In the genomic region with DNA sequence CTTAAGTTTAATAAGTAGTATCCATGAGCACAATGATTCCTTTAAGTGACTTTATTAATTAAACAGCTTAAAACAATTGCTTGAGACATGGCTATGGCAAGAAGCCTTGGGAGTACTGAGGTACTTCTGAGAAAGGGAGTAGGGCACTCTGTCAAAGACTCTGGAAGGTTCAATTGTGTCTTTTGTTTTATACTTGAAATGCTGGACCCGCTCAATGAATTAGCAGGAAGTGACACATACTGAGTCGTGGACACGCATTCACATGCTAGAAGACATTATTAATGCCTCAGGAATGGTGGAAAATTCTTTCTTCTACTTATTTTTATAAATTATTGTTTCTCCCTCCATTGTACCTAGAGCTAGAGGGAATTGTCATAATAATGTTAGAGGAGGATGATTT, we compare ENCODE assay signal across 11 cellular contexts.
A peak's percentile ranks its signal among the peaks of the same experiment; 100 is the strongest.
DNase-seq lines count a peak whose midpoint lies in the region; ATAC-seq and TF ChIP-seq lines count a peak whose summit lies in the region.
"Had no signal": no experiment of that assay in that cellular context is flagged by ENCODE, and none has a peak within 500 bp of the region (broad histone marks: within the 10 kb centered on the region; RNA-seq: fewer than 3 reads in every experiment).

No MANE protein-coding gene starts in this region.

- H3K36me3 Mint-ChIP-seq in chondrocyte (ENCODE audit: low read depth) (peaks cover 4% of the 10 kb centered on the region), WTC11 (peaks cover 33% of the 10 kb centered on the region), Caco-2 (ENCODE audit: insufficient read depth, unreplicated experiment) (no peaks in the 10 kb centered on the region)
- H3K36me3 Mint-ChIP-seq: CD14-positive monocyte had no signal

- BruUV-seq in Caco-2 (replicated peaks; lab: Mats Ljungman, UMichigan) = no TSS peak

- peak; percentile 41 for DNase-seq in AG09309 (ENCODE audit: low read depth)
- peak; percentile 84 for DNase-seq in LHCN-M2 (ENCODE audit: low read depth)
- DNase-seq in chondrocyte (ENCODE audit: low spot score) = no peak
- DNase-seq in kidney glomerular epithelial cell (lab: John Stamatoyannopoulos, UW) = peak; percentile 65
- no peak for DNase-seq in activated naive CD4-positive, alpha-beta T cell (lab: John Stamatoyannopoulos, UW)
- no peak for DNase-seq in WTC11 (ENCODE audit: low spot score)
- DNase-seq in Caco-2 = no peak
- DNase-seq: activated T-cell treated with anti-CD3 and anti-CD28 coated beads, Interleukin-2, amount 50 U/mL, for 72 hours; NCI-H1436 treated with DMSO at 0.1 percent for 48 hours had no signal

- H3K27ac Mint-ChIP-seq in chondrocyte (ENCODE audit: unreplicated experiment) (peak overlapping the region; percentile 49), WTC11 (no peak overlapping the region), Caco-2 (ENCODE audit: unreplicated experiment) (no peak overlapping the region)
- H3K27ac Mint-ChIP-seq: activated T-cell treated with anti-CD3 and anti-CD28 coated beads, Interleukin-2, amount 50 U/mL, for 72 hours; CD14-positive monocyte had no signal

- H3K4me1 Mint-ChIP-seq in chondrocyte (ENCODE audit: low read depth) (peaks cover 14% of the 10 kb centered on the region), WTC11 (peaks cover 3% of the 10 kb centered on the region; the same call in 1 of the 2 replicates), Caco-2 (ENCODE audit: low read depth, unreplicated experiment) (no peaks in the 10 kb centered on the region)
- H3K4me1 Mint-ChIP-seq: CD14-positive monocyte had no signal

- no peak overlapping the region for H3K4me3 ChIP-seq in AG09309 (ENCODE audit: control insufficient read depth, low read depth, low read length)
- no peak overlapping the region for H3K4me3 ChIP-seq in Caco-2 (ENCODE audit: low read depth, low read length)

- CTCF ChIA-PET in WTC11 (lab: Charles Lee) = interaction anchor here (0.6 to 1.0 kb wide), 2 partner anchors 133 to 742 kb away, joined by 3 to 4 read pairs; no protein-coding TSS in a partner anchor
- CTCF ChIA-PET in Caco-2 (lab: Charles Lee) = no interaction called here

- intact Hi-C loops in Caco-2 (cut with micrococcal nuclease; ENCODE audit: unreplicated experiment) = no loop called here

- H3K9me3 Mint-ChIP-seq in chondrocyte (ENCODE audit: low read depth) (peaks cover 13% of the 10 kb centered on the region), WTC11 (peaks cover 39% of the 10 kb centered on the region), Caco-2 (ENCODE audit: unreplicated experiment) (peaks cover 14% of the 10 kb centered on the region)

- POLR2A ChIA-PET in WTC11 (lab: Charles Lee) (interaction anchor here (0.7 kb wide), 1 partner anchor 104 kb away, joined by 9 read pairs; no protein-coding TSS in a partner anchor), Caco-2 (lab: Charles Lee) (no interaction called here)

- ATAC-seq in WTC11 (no peak), GM21737 (IDR thresholded peaks at IDR 0.05; ENCODE audit: unreplicated experiment) (no peak)
- ATAC-seq: activated T-cell treated with anti-CD3 and anti-CD28 coated beads, Interleukin-2, amount 50 U/mL, for 72 hours had no signal

- H3K9me3 ChIP-seq in Caco-2 = no peaks in the 10 kb centered on the region; the same call in 1 of the 2 replicates

- H3K4me1 ChIP-seq in Caco-2 = no peaks in the 10 kb centered on the region

- no peaks in the 10 kb centered on the region for H3K27me3 Mint-ChIP-seq in chondrocyte (ENCODE audit: low read depth)
- H3K27me3 Mint-ChIP-seq in WTC11 (ENCODE audit: low read depth) = peaks cover 2% of the 10 kb centered on the region; the same call in 1 of the 2 replicates
- H3K27me3 Mint-ChIP-seq in Caco-2 (ENCODE audit: insufficient read depth, unreplicated experiment) = no peaks in the 10 kb centered on the region

- no peaks in the 10 kb centered on the region for H3K27me3 ChIP-seq in Caco-2 (replicated peaks; ENCODE audit: control insufficient read depth, insufficient read depth, low read length)

- TF ChIP-seq CTCF in AG09309 (IDR thresholded peaks at IDR 0.05; ENCODE audit: control insufficient read depth, insufficient read depth, low read depth, low read length, missing control alignments) (no peak), chondrocyte (IDR thresholded peaks at IDR 0.05) (no peak), WTC11 (IDR thresholded peaks at IDR 0.05) (no peak), Caco-2 (IDR thresholded peaks at IDR 0.05; ENCODE audit: insufficient read depth in 1 of 2, low read depth in 1 of 2, low read length in 1 of 2, severe bottlenecking in 1 of 2, unreplicated experiment in 1 of 2) (no peak)

- no peaks in the 10 kb centered on the region for H3K36me3 ChIP-seq in Caco-2 (ENCODE audit: control insufficient read depth, insufficient read depth, low read length)

- H3K4me3 Mint-ChIP-seq in chondrocyte (ENCODE audit: unreplicated experiment) (no peak overlapping the region), WTC11 (no peak overlapping the region), Caco-2 (ENCODE audit: unreplicated experiment) (no peak overlapping the region)
- H3K4me3 Mint-ChIP-seq: activated T-cell treated with anti-CD3 and anti-CD28 coated beads, Interleukin-2, amount 50 U/mL, for 72 hours; CD14-positive monocyte had no signal

TF ChIP-seq in WTC11, 78 proteins besides CTCF, POLR2A, EP300 and RAD21:
- no peak for TF ChIP-seq CBFB (CRISPR knock-in tag; IDR thresholded peaks at IDR 0.05; ENCODE audit: low read depth)
- no peak for TF ChIP-seq RELA (CRISPR knock-in tag; IDR thresholded peaks at IDR 0.05; ENCODE audit: borderline replicate concordance)
- TF ChIP-seq ELF4 (CRISPR knock-in tag; IDR thresholded peaks at IDR 0.05; ENCODE audit: low read depth) = no peak

Comparison
In these comparisons a context has a peak if more than half of its experiments do, and no peak if none do; other contexts are left out.
1. DNase-seq: peak in AG09309 (single experiment), LHCN-M2 (single experiment) and kidney glomerular epithelial cell (single experiment); none in chondrocyte (single experiment), activated naive CD4-positive, alpha-beta T cell (0 of 4), WTC11 (single experiment) and Caco-2 (0 of 2).